8 cellular contexts compared by ENCODE assay signal in the genomic region with DNA sequence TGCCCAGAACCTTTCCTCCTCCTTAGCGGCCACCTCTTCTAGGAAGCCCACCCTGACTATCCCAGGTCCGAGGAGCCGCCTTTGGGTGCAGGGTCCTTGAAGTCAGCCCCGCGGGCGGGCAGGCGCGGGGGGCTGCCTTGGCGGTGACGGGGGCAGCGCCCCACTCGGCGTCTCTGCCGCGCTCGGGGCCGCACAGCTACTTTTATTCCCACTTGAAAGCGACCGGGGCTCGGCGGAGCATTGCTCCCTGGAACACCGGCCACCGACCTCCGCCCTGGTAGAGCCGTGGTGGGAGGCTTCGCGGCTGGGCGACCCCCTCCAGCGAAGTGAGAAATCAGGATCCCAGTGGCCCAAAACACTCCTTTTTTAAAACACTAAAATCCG. TPM values are rescaled to one million over a fixed set of nuclear protein-coding genes. Genes with fewer than 3 reads are reported as not detected.
DNase-seq lines count a peak whose midpoint lies in the region; ATAC-seq and TF ChIP-seq lines count a peak whose summit lies in the region.

No MANE protein-coding gene starts in this region.

- H3K9me3 Mint-ChIP-seq in chondrocyte (ENCODE audit: low read depth) (no peaks in the 10 kb centered on the region), natural killer cell (no peaks in the 10 kb centered on the region)

- H3K9me3 ChIP-seq in BE2C, result no peaks in the 10 kb centered on the region
- peaks cover 3% of the 10 kb centered on the region; the same call in 1 of the 2 replicates for H3K9me3 ChIP-seq in Karpas-422 (ENCODE audit: low read length)

- H3K27ac ChIP-seq in Karpas-422 (ENCODE audit: low read length), result no peak overlapping the region

- H3K27ac Mint-ChIP-seq in chondrocyte (ENCODE audit: unreplicated experiment) (peak overlapping the region; percentile 22), natural killer cell (no peak overlapping the region)

- H4K20me1 ChIP-seq in Karpas-422 (ENCODE audit: insufficient read depth, low read depth, low read length), result no peaks in the 10 kb centered on the region

- H3K4me1 ChIP-seq in BE2C (peaks cover 17% of the 10 kb centered on the region), Karpas-422 (ENCODE audit: low read length) (peaks cover 24% of the 10 kb centered on the region)

- no peak overlapping the region; the same call in 1 of the 2 replicates for H2AFZ ChIP-seq in Karpas-422 (ENCODE audit: low read length)

- H3K9ac ChIP-seq in Karpas-422 (ENCODE audit: low read length), result peak overlapping the region; percentile 75

- no peaks in the 10 kb centered on the region for H3K79me2 ChIP-seq in Karpas-422 (ENCODE audit: low read length)

- H3K4me3 ChIP-seq in BE2C (ENCODE audit: low read depth, low read length) (peak overlapping the region; percentile 65), Karpas-422 (ENCODE audit: low read length) (peak overlapping the region; percentile 77)

- H3K4me2 ChIP-seq in Karpas-422 (ENCODE audit: low read depth, low read length, poor library complexity, severe bottlenecking), result peak overlapping the region; percentile 96

- H3K4me1 Mint-ChIP-seq in chondrocyte (ENCODE audit: low read depth), result peaks cover 25% of the 10 kb centered on the region
- peaks cover 4 to 16% of the 10 kb centered on the region in 2 donors for H3K4me1 Mint-ChIP-seq in natural killer cell

- DNase-seq in BE2C (no peak), Karpas-422 (no peak), chondrocyte (ENCODE audit: low spot score) (no peak), natural killer cell (no peak), globus pallidus (ENCODE audit: low spot score) (no peak), iPS-NIHi7 (ENCODE audit: extremely low spot score) (no peak)

- ATAC-seq in natural killer cell (peak in 2 of 3 donors; percentile 4 to 5), HG03097 (IDR thresholded peaks at IDR 0.05; ENCODE audit: low FRiP score, unreplicated experiment) (no peak), GM21723 (IDR thresholded peaks at IDR 0.05; ENCODE audit: unreplicated experiment) (no peak)

- H3K27me3 Mint-ChIP-seq in chondrocyte (ENCODE audit: low read depth) (no peaks in the 10 kb centered on the region), natural killer cell (ENCODE audit: low read depth in 2 of 2) (peaks cover 6 to 7% of the 10 kb centered on the region in 2 donors)

- H3K36me3 Mint-ChIP-seq in chondrocyte (ENCODE audit: low read depth), result peaks cover 8% of the 10 kb centered on the region
- H3K36me3 Mint-ChIP-seq in natural killer cell, result no peaks in the 10 kb centered on the region

- no peaks in the 10 kb centered on the region for H3K9me2 ChIP-seq in Karpas-422 (replicated peaks; ENCODE audit: insufficient read depth, low read length)

- intact Hi-C loops in natural killer cell (cut with micrococcal nuclease), result loop anchor here (5.0 to 10.0 kb wide), 2 partner anchors 71 to 224 kb away; partner anchors contain the start of gene PPP6R2

- peaks cover 11% of the 10 kb centered on the region for H3K36me3 ChIP-seq in BE2C
- H3K36me3 ChIP-seq in Karpas-422 (ENCODE audit: insufficient read depth, low read length), result no peaks in the 10 kb centered on the region

- H3K27me3 ChIP-seq in BE2C (peaks cover 5% of the 10 kb centered on the region), Karpas-422 (ENCODE audit: low read length) (no peaks in the 10 kb centered on the region)

- H3K4me3 Mint-ChIP-seq in chondrocyte (ENCODE audit: unreplicated experiment) (peak overlapping the region; percentile 64), natural killer cell (peak overlapping the region; percentile 77)

- TF ChIP-seq CTCF in BE2C (IDR thresholded peaks at IDR 0.05; ENCODE audit: low read depth, low read length) (no peak), chondrocyte (IDR thresholded peaks at IDR 0.05) (no peak), natural killer cell (IDR thresholded peaks at IDR 0.05) (no peak)

RNA-seq across cellular contexts. Expression of gene MAPK11, which starts 0.8 kb away (rescaled TPM):
- polyA plus RNA-seq in BE2C (2012; ENCODE audit: insufficient read depth, insufficient read length, low read depth), result 38.3 TPM
- 6.4 and 15.8 TPM in 2 replicates for total RNA-seq in Karpas-422 (2014; rRNA removed; shearing (Covaris generic); ENCODE audit: low replicate concordance)
- total RNA-seq in chondrocyte (9.3 to 19.9 TPM (median 17.7 TPM) in 3 replicates), natural killer cell (1 to 10 TPM; 2.2 to 3.1 (median 2.2) TPM)

RNA-seq across cellular contexts. Expression of gene MAPK12, which starts 9.5 kb away (rescaled TPM):
- 189 TPM for polyA plus RNA-seq in BE2C (2012; ENCODE audit: insufficient read depth, insufficient read length, low read depth)
- total RNA-seq in Karpas-422 (2014; rRNA removed; shearing (Covaris generic); ENCODE audit: low replicate concordance), result 45.4 and 110 TPM in 2 replicates
- total RNA-seq in chondrocyte (34.6 to 46.6 TPM (median 44.7 TPM) in 3 replicates), natural killer cell (1 to 10 TPM; 2.2 to 2.5 (median 2.4) TPM)

RNA-seq across cellular contexts. Expression of gene HDAC10, which starts 19.9 kb away (rescaled TPM):
- 151 TPM for polyA plus RNA-seq in BE2C (2012; ENCODE audit: insufficient read depth, insufficient read length, low read depth)
- total RNA-seq in Karpas-422 (2014; rRNA removed; shearing (Covaris generic); ENCODE audit: low replicate concordance), result 42.3 and 89.8 TPM in 2 replicates
- 29.1 to 36.8 TPM (median 35.3 TPM) in 3 replicates for total RNA-seq in chondrocyte
- 100 to 1,000 TPM; 112 to 131 (median 123) TPM for total RNA-seq in natural killer cell

RNA-seq across cellular contexts. Expression of gene TUBGCP6, which starts 26.2 kb away (rescaled TPM):
- polyA plus RNA-seq in BE2C (2012; ENCODE audit: insufficient read depth, insufficient read length, low read depth), result 80.6 TPM
- 16.9 and 32.5 TPM in 2 replicates for total RNA-seq in Karpas-422 (2014; rRNA removed; shearing (Covaris generic); ENCODE audit: low replicate concordance)
- total RNA-seq in chondrocyte, result 31.2 to 46.3 TPM (median 32.2 TPM) in 3 replicates
- total RNA-seq in natural killer cell, result 100 to 1,000 TPM; 105 to 126 (median 118) TPM

RNA-seq across cellular contexts. Expression of gene PLXNB2, which starts 36.4 kb away (rescaled TPM):
- 287 TPM for polyA plus RNA-seq in BE2C (2012; ENCODE audit: insufficient read depth, insufficient read length, low read depth)
- total RNA-seq in Karpas-422 (2014; rRNA removed; shearing (Covaris generic); ENCODE audit: low replicate concordance), result 2.6 and 7.8 TPM in 2 replicates
- total RNA-seq in chondrocyte (300 to 356 TPM (median 346 TPM) in 3 replicates), natural killer cell (10 to 100 TPM in 2 of 3 donors, 1 to 10 TPM in 1; 6.0 to 34.7 (median 18.9) TPM)

Comparison
In these comparisons a context has a peak if more than half of its experiments do, and no peak if none do; other contexts are left out.
1. ATAC-seq: peak in natural killer cell (2 of 3); none in HG03097 (single experiment) and GM21723 (single experiment).
2. RNA of gene MAPK12, which starts 9.5 kb away (total RNA-seq): 34.6 to 46.6 TPM in chondrocyte and 45.4 to 110 TPM in Karpas-422; 2.2 to 2.5 TPM in natural killer cell; every median in the first group is over 10 times any median in the second.